33 cellular contexts compared by ENCODE assay signal in the genomic region with DNA sequence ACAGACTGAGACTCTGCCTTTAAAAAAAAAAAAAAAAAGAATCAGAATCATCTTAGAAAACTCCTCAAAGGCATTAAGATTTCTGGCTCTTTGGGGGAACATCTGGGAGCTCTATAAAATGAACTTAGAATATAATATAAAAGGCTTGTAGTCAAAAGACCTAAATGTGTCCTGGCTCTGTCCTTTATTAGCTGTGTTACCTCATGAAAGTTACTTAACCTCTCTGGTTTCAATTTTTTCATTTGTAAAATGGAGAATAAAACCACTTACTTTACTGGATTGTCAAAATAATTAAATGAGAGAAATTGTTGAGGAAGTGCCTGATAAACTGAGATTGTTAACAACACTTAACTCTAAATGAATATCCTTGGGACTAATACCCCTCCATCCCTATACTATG.
"Had no signal": no experiment of that assay in that cellular context is flagged by ENCODE, and none has a peak within 500 bp of the region (broad histone marks: within the 10 kb centered on the region; RNA-seq: fewer than 3 reads in every experiment).

No MANE protein-coding gene starts in this region.

- H3K36me3 ChIP-seq: adrenal gland, ascending aorta, brain microvascular endothelial cell, breast epithelium, cardiac muscle cell had no signal

- H3K4me1 ChIP-seq: ascending aorta, body of pancreas, breast epithelium had no signal

- DNase-seq: activated effector memory CD4-positive, alpha-beta T cell treated with anti-CD3 and anti-CD28 coated beads, Interleukin-2, amount 50 U/mL, for 16 hours; activated effector memory CD4-positive, alpha-beta T cell treated with Interleukin-2 at 50 U/mL for 16 hours; activated gamma-delta T cell; activated gamma-delta T cell treated with Interleukin-2 at 50 U/mL for 16 hours; activated naive CD4-positive, alpha-beta T cell; activated naive CD4-positive, alpha-beta T cell treated with anti-CD3 and anti-CD28 coated beads for 36 hours; activated naive CD4-positive, alpha-beta T cell treated with anti-CD3 and anti-CD28 coated beads, Interleukin-2, amount 10 ng/mL, durations not matched to agents 7 days and 5 days; activated naive CD4-positive, alpha-beta T cell treated with anti-CD3 and anti-CD28 coated beads, Interleukin-2, amount 50 U/mL, for 16 hours; activated naive CD4-positive, alpha-beta T cell treated with Interleukin-2 at 50 U/mL for 16 hours; activated naive CD8-positive, alpha-beta T cell treated with anti-CD3 and anti-CD28 coated beads for 36 hours; activated naive CD8-positive, alpha-beta T cell treated with anti-CD3 and anti-CD28 coated beads, Interleukin-2, amount 10 ng/mL, durations not matched to agents 7 days and 5 days; activated naive CD8-positive, alpha-beta T cell treated with anti-CD3 and anti-CD28 coated beads, Interleukin-2, amount 50 U/mL, for 24 hours; activated T-cell treated with anti-CD3 and anti-CD28 coated beads, Interleukin-2, amount 50 U/mL, for 24 hours; activated T-cell treated with anti-CD3 and anti-CD28 coated beads, Interleukin-2, amount 50 U/mL, for 4 hours; activated T-cell treated with anti-CD3 and anti-CD28 coated beads, Interleukin-2, amount 50 U/mL, for 48 hours; activated T-cell treated with anti-CD3 and anti-CD28 coated beads, Interleukin-2, amount 50 U/mL, for 72 hours; adrenal gland; amniotic stem cell; amygdala; anterior cingulate cortex; aorta; body of pancreas; brain microvascular endothelial cell; caudate nucleus; central memory CD4-positive, alpha-beta T cell; cerebellar nuclear complex had no signal

- FAIRE-seq: astrocyte, bronchial epithelial cell had no signal

- H3K4me3 ChIP-seq: adrenal gland, ascending aorta, body of pancreas, breast epithelium, cardiac muscle cell had no signal

- ATAC-seq: activated naive CD4-positive, alpha-beta T cell treated with anti-CD3 and anti-CD28 coated beads, Interleukin-2, amount 50 U/mL, for 72 hours; activated naive CD8-positive, alpha-beta T cell treated with anti-CD3 and anti-CD28 coated beads, Interleukin-2, amount 50 U/mL, for 24 hours; activated T-cell treated with anti-CD3 and anti-CD28 coated beads, Interleukin-2, amount 50 U/mL, for 4 hours; activated T-cell treated with anti-CD3 and anti-CD28 coated beads, Interleukin-2, amount 50 U/mL, for 72 hours; activated T-helper 17 cell treated with anti-CD3 and anti-CD28 coated beads, Interleukin-2, amount 50 U/mL, for 72 hours; body of pancreas had no signal

- H3K27me3 ChIP-seq: adrenal gland, ascending aorta, body of pancreas, brain microvascular endothelial cell, breast epithelium, cardiac muscle cell had no signal

- H3K9me3 ChIP-seq: adrenal gland, ascending aorta, body of pancreas, breast epithelium had no signal

- H3K27ac ChIP-seq: adrenal gland, ascending aorta, body of pancreas, brain microvascular endothelial cell, breast epithelium, cardiac muscle cell had no signal
